Comparison of ENCODE assay signal across 8 cellular contexts in genomic region chr1:98662354-98662665, GRCh38. TPM values are rescaled to one million over a fixed set of nuclear protein-coding genes. Genes with fewer than 3 reads are reported as not detected.
A peak's percentile ranks its signal among the peaks of the same experiment; 100 is the strongest.
DNase-seq lines count a peak whose midpoint lies in the region; ATAC-seq and TF ChIP-seq lines count a peak whose summit lies in the region.

No MANE protein-coding gene starts in this region.

- H3K36me3 ChIP-seq in lower lobe of right lung (no peaks in the 10 kb centered on the region), tibial nerve (no peaks in the 10 kb centered on the region)

- intact Hi-C loops in lower lobe of right lung (cut with DNase I), result no loop called here

- no peak for TF ChIP-seq POLR2A in tibial nerve (IDR thresholded peaks at IDR 0.05)

- H3K4me1 ChIP-seq in lower lobe of right lung, result peaks cover 11% of the 10 kb centered on the region
- peaks cover 0 to 21% (median 0%) of the 10 kb centered on the region in 4 donors for H3K4me1 ChIP-seq in tibial nerve

- TF ChIP-seq EP300 in tibial nerve (IDR thresholded peaks at IDR 0.05), result no peak

- H3K27me3 ChIP-seq in lower lobe of right lung (ENCODE audit: low read depth) (no peaks in the 10 kb centered on the region), tibial nerve (no peaks in the 10 kb centered on the region)

- TF ChIP-seq CTCF in AG09309 (IDR thresholded peaks at IDR 0.05; ENCODE audit: control insufficient read depth, insufficient read depth, low read depth, low read length, missing control alignments) (no peak), coronary artery (IDR thresholded peaks at IDR 0.05) (no peak), lower lobe of right lung (IDR thresholded peaks at IDR 0.05) (no peak), tibial nerve (IDR thresholded peaks at IDR 0.05) (peak in 1 of 5 experiments; percentile 7)

- ATAC-seq in lower lobe of right lung, result peak; percentile 2 to 25

- no peaks in the 10 kb centered on the region for H3K9me3 ChIP-seq in lower lobe of right lung
- H3K9me3 ChIP-seq in tibial nerve, result no peaks in the 10 kb centered on the region

- H3K4me3 ChIP-seq in AG09309 (ENCODE audit: control insufficient read depth, low read depth, low read length), result peak overlapping the region; percentile 76
- peak overlapping the region; percentile 84 for H3K4me3 ChIP-seq in coronary artery
- H3K4me3 ChIP-seq in lower lobe of right lung, result peak overlapping the region; percentile 88
- H3K4me3 ChIP-seq in tibial nerve, result peak overlapping the region; percentile 52 to 98 (median 86)

- 1% methylated on average over 6 of the region's 6 CpGs for WGBS in tibial nerve, 2 donors

- no peak for DNase-seq in AG09309 (ENCODE audit: low read depth)
- peak; percentile 24 for DNase-seq in HuH-7 (ENCODE audit: low spot score)
- no peak for DNase-seq in coronary artery (ENCODE audit: low spot score)
- DNase-seq in lower lobe of right lung, result no peak
- no peak for DNase-seq in tibial nerve (ENCODE audit: low spot score in 2 of 2)
- no peak for DNase-seq in GM19238 (ENCODE audit: insufficient read length, low spot score)
- no peak for DNase-seq in 8988T
- DNase-seq in activated naive CD4-positive, alpha-beta T cell treated with Interleukin-2 at 50 U/mL for 16 hours, result no peak

- H3K27ac ChIP-seq in coronary artery (peak overlapping the region; percentile 83 to 90), lower lobe of right lung (peak overlapping the region; percentile 84), tibial nerve (peak overlapping the region; percentile 44 to 96 (median 90))

RNA-seq across cellular contexts. Expression of gene SNX7, which starts 0.8 kb away (rescaled TPM):
- total RNA-seq in lower lobe of right lung, result 15.2 TPM
- total RNA-seq in tibial nerve, result 10 to 100 TPM; 11.6 to 28.6 (median 19.4) TPM
